In genomic region chr4:184471872-184472539, GRCh38 we compare ENCODE assay signal across 8 cellular contexts. TPM values are rescaled to one million over a fixed set of nuclear protein-coding genes. Genes with fewer than 3 reads are reported as not detected.
DNase-seq lines count a peak whose midpoint lies in the region; ATAC-seq and TF ChIP-seq lines count a peak whose summit lies in the region.

No MANE protein-coding gene starts in this region.

- CTCF ChIA-PET in Calu3 (lab: Charles Lee): no interaction called here

- intact Hi-C loops in Calu3 (cut with micrococcal nuclease; ENCODE audit: unreplicated experiment): loop anchor here (1.0 to 5.0 kb wide), 3 partner anchors 89 to 208 kb away; no protein-coding TSS in a partner anchor

- H2BK5ac ChIP-seq in trophoblast cell (ENCODE audit: low read depth, low read length, poor library complexity): no peak overlapping the region

- H3K27me3 ChIP-seq in HAP-1 (ENCODE audit: low read depth) (no peaks in the 10 kb centered on the region), fibroblast of lung (ENCODE audit: control insufficient read depth, insufficient read depth, low read length) (no peaks in the 10 kb centered on the region), trophoblast cell (ENCODE audit: insufficient read depth, low read length) (no peaks in the 10 kb centered on the region)

- ATAC-seq in HG03159 (IDR thresholded peaks at IDR 0.05; ENCODE audit: unreplicated experiment): no peak
- no peak for ATAC-seq in HG02588 (IDR thresholded peaks at IDR 0.05; ENCODE audit: unreplicated experiment)
- ATAC-seq in HG03520 (IDR thresholded peaks at IDR 0.05; ENCODE audit: unreplicated experiment): no peak

- peak overlapping the region; percentile 82 for H4K8ac ChIP-seq in trophoblast cell (ENCODE audit: low read depth, low read length)

- H3K23ac ChIP-seq in trophoblast cell (ENCODE audit: low read length): no peak overlapping the region

- H3K4me1 Mint-ChIP-seq in Calu3 (ENCODE audit: low read depth, unreplicated experiment): peaks cover 5% of the 10 kb centered on the region

- no peaks in the 10 kb centered on the region for H3K36me3 ChIP-seq in HAP-1 (replicated peaks)
- peaks cover 1% of the 10 kb centered on the region for H3K36me3 ChIP-seq in fibroblast of lung (ENCODE audit: control insufficient read depth, insufficient read depth, low read length)
- H3K36me3 ChIP-seq in trophoblast cell (ENCODE audit: control insufficient read depth in 1 of 2, insufficient read depth in 2 of 2, low read length in 2 of 2): no peaks in the 10 kb centered on the region

- H2BK12ac ChIP-seq in trophoblast cell (ENCODE audit: low read length): no peak overlapping the region

- H3K4me3 Mint-ChIP-seq in Calu3 (ENCODE audit: low read depth, unreplicated experiment): peak overlapping the region; percentile 88

- H3K9me3 Mint-ChIP-seq in Calu3 (ENCODE audit: low read depth, unreplicated experiment): no peaks in the 10 kb centered on the region

- H3K9ac ChIP-seq in fibroblast of lung (ENCODE audit: insufficient read depth, low read length) (peak overlapping the region; percentile 86), trophoblast cell (ENCODE audit: low read length) (peak overlapping the region; percentile 49)

- H2AK5ac ChIP-seq in trophoblast cell (ENCODE audit: low read length): no peak overlapping the region

- peaks cover 43% of the 10 kb centered on the region for H3K36me3 Mint-ChIP-seq in Calu3 (ENCODE audit: insufficient read depth, unreplicated experiment)

- no peak overlapping the region for H3K18ac ChIP-seq in trophoblast cell (ENCODE audit: low read length)

- no peak overlapping the region for H3K14ac ChIP-seq in trophoblast cell (ENCODE audit: low read length)

- BruUV-seq in Calu3 (replicated peaks; lab: Mats Ljungman, UMichigan): TSS peak; percentile 27

- WGBS in trophoblast cell (ENCODE audit: extremely low coverage, insufficient coverage, insufficient read length): no CpG with 5 or more reads among the region's 10 CpGs

- H3K79me2 ChIP-seq in fibroblast of lung (ENCODE audit: control insufficient read depth, insufficient read depth, low read length) (peaks cover 74% of the 10 kb centered on the region), trophoblast cell (ENCODE audit: control insufficient read depth, insufficient read depth, low read length, poor library complexity) (peaks cover 9% of the 10 kb centered on the region)

- H3K4me2 ChIP-seq in fibroblast of lung (ENCODE audit: extremely low read depth, insufficient read depth, low read length): peak overlapping the region; percentile 95
- peak overlapping the region; percentile 88 for H3K4me2 ChIP-seq in trophoblast cell (ENCODE audit: low read length)

- H2AFZ ChIP-seq in fibroblast of lung (ENCODE audit: low read length): peak overlapping the region; percentile 36
- H2AFZ ChIP-seq in trophoblast cell (ENCODE audit: insufficient read depth, low read length, poor library complexity): no peak overlapping the region

- H3K9me3 ChIP-seq in HAP-1 (no peaks in the 10 kb centered on the region), fibroblast of lung (ENCODE audit: control insufficient read depth, insufficient read depth, low read depth, low read length) (no peaks in the 10 kb centered on the region), trophoblast cell (ENCODE audit: insufficient read depth, low read depth, low read length) (no peaks in the 10 kb centered on the region)

- no peaks in the 10 kb centered on the region for H3K27me3 Mint-ChIP-seq in Calu3 (ENCODE audit: unreplicated experiment)

- no peak for TF ChIP-seq CTCF in Calu3 (IDR thresholded peaks at IDR 0.05; ENCODE audit: unreplicated experiment)
- TF ChIP-seq CTCF in WI38 (IDR thresholded peaks at IDR 0.05; ENCODE audit: low read depth, low read length): no peak
- TF ChIP-seq CTCF in fibroblast of lung (conservative IDR thresholded peaks at IDR 0.05 in 1 of 2, IDR thresholded peaks at IDR 0.05 in 1 of 2; ENCODE audit: low read depth in 1 of 2, low read length in 2 of 2): no peak

- H2BK120ac ChIP-seq in trophoblast cell (ENCODE audit: insufficient read depth, low read length, poor library complexity): no peak overlapping the region

- H3K4me3 ChIP-seq in HAP-1: peak overlapping the region; percentile 59
- H3K4me3 ChIP-seq in WI38 (ENCODE audit: low read depth, low read length): peak overlapping the region; percentile 96
- peak overlapping the region; percentile 63 to 99 (median 72) for H3K4me3 ChIP-seq in fibroblast of lung (replicated peaks in 1 of 4; ENCODE audit: control extremely low read depth in 1 of 4, insufficient read depth in 1 of 4, low read depth in 3 of 4, low read length in 4 of 4)
- H3K4me3 ChIP-seq in trophoblast cell (ENCODE audit: low read depth, low read length): peak overlapping the region; percentile 88

- peak overlapping the region; percentile 73 for H3K27ac ChIP-seq in fibroblast of lung (ENCODE audit: insufficient read depth, low read length)
- H3K27ac ChIP-seq in trophoblast cell (ENCODE audit: low read depth, low read length): peak overlapping the region; percentile 68

- H4K20me1 ChIP-seq in fibroblast of lung (ENCODE audit: control insufficient read depth, extremely low read depth, insufficient read depth, low read length): no peaks in the 10 kb centered on the region

- peaks cover 9% of the 10 kb centered on the region for H3K4me1 ChIP-seq in HAP-1
- H3K4me1 ChIP-seq in fibroblast of lung (ENCODE audit: control insufficient read depth, extremely low read depth, insufficient read depth, low read length): no peaks in the 10 kb centered on the region
- peaks cover 0 to 9% of the 10 kb centered on the region in 2 experiments for H3K4me1 ChIP-seq in trophoblast cell (ENCODE audit: control insufficient read depth in 1 of 2, insufficient read depth in 2 of 2, low read length in 2 of 2)

- DNase-seq in Calu3 (peak; percentile 4), HAP-1 (ENCODE audit: low spot score in 2 of 2) (peak in 1 of 2 experiments; percentile 25), fibroblast of lung (ENCODE audit: low read depth in 2 of 2) (peak in 1 of 2 donors; percentile 40), trophoblast cell (no peak)

- in situ Hi-C loops in HAP-1 (cut with MboI; ENCODE audit: low sequenced_read_pairs): loop anchor here (10.0 kb wide), 1 partner anchor 173 kb away; the partner anchor contains the start of genes CASP3 and PRIMPOL

- no peak overlapping the region for H3K4ac ChIP-seq in trophoblast cell (ENCODE audit: low read depth, low read length)

- no peak overlapping the region for H4K91ac ChIP-seq in trophoblast cell (ENCODE audit: low read depth, low read length)

- H4K12ac ChIP-seq in trophoblast cell (ENCODE audit: low read depth, low read length): no peak overlapping the region

- H3K79me1 ChIP-seq in trophoblast cell (ENCODE audit: low read length): peaks cover 18% of the 10 kb centered on the region

- H3K27ac Mint-ChIP-seq in Calu3 (ENCODE audit: unreplicated experiment): peak overlapping the region; percentile 74

RNA-seq across cellular contexts. Expression of gene IRF2, which starts 2.3 kb away (rescaled TPM):
- 27.3 and 28.2 TPM in 2 replicates for total RNA-seq in Calu3 (2022)
- 30.9 and 31.8 TPM in 2 replicates for total RNA-seq in fibroblast of lung
- polyA plus RNA-seq in fibroblast of lung: 32.5 and 42.3 TPM in 2 replicates
- 19.2 and 19.3 TPM in 2 replicates for polyA plus RNA-seq in fibroblast of lung (2012)
- 14.9 and 36.3 TPM in 2 replicates for polyA minus RNA-seq in fibroblast of lung (ENCODE audit: low replicate concordance)
- polyA plus RNA-seq in trophoblast cell (2013): 5.7 and 5.9 TPM in 2 replicates
